28 cellular contexts compared by ENCODE assay signal in genomic region chr6:43647613-43648012, GRCh38. TPM values are rescaled to one million over a fixed set of nuclear protein-coding genes. Genes with fewer than 3 reads are reported as not detected.
"Had no signal": no experiment of that assay in that cellular context is flagged by ENCODE, and none has a peak within 500 bp of the region (broad histone marks: within the 10 kb centered on the region; RNA-seq: fewer than 3 reads in every experiment).

No MANE protein-coding gene starts in this region.

- H3K4me3 ChIP-seq: coronary artery, dorsolateral prefrontal cortex, esophagus muscularis mucosa, gastroesophageal sphincter, heart left ventricle, left lung, lower lobe of right lung, mucosa of descending colon had no signal

- ATAC-seq: effector memory CD8-positive, alpha-beta T cell; foreskin keratinocyte; gastroesophageal sphincter; heart left ventricle; left cardiac atrium; left lung; left ventricle myocardium superior; lower lobe of right lung; mucosa of descending colon; naive thymus-derived CD8-positive, alpha-beta T cell had no signal

- H3K36me3 Mint-ChIP-seq: naive B cell had no signal

- H3K4me3 Mint-ChIP-seq: effector memory CD8-positive, alpha-beta T cell; endodermal cell; mesothelial cell of epicardium; naive thymus-derived CD8-positive, alpha-beta T cell had no signal

- FAIRE-seq: colon, endometrium, frontal cortex, islet of Langerhans, keratinocyte had no signal

- H3K9me3 ChIP-seq: esophagus muscularis mucosa, gastroesophageal sphincter, heart left ventricle, left lung, lower lobe of right lung, mucosa of descending colon had no signal

- H3K4me1 ChIP-seq: foreskin keratinocyte had no signal

- H3K27ac ChIP-seq: coronary artery, dorsolateral prefrontal cortex, esophagus muscularis mucosa, foreskin keratinocyte, gastroesophageal sphincter, heart left ventricle, left lung, lower lobe of right lung had no signal

- H3K27ac Mint-ChIP-seq: effector memory CD8-positive, alpha-beta T cell; endodermal cell; mesothelial cell of epicardium had no signal

- DNase-seq: dermis blood vessel endothelial cell; dorsolateral prefrontal cortex; effector CD8-positive, alpha-beta T cell; effector memory CD8-positive, alpha-beta T cell; endodermal cell; foreskin keratinocyte; heart left ventricle; hippocampal formation; left cardiac atrium; left ventricle myocardium superior; lower lobe of right lung; mesenchymal stem cell; mucosa of descending colon; naive B cell; naive thymus-derived CD8-positive, alpha-beta T cell had no signal

- H3K27me3 Mint-ChIP-seq: effector memory CD8-positive, alpha-beta T cell; naive thymus-derived CD8-positive, alpha-beta T cell had no signal

- H3K27me3 ChIP-seq: dorsolateral prefrontal cortex, esophagus muscularis mucosa, foreskin keratinocyte, gastroesophageal sphincter, heart left ventricle, left lung had no signal

RNA-seq across cellular contexts. Expression of gene RSPH9, which starts 2.8 kb away (rescaled TPM):
- total RNA-seq: epithelial cell of proximal tubule; mesenteric fat pad; myocyte; naive thymus-derived CD8-positive, alpha-beta T cell had no signal
- polyA plus RNA-seq: keratinocyte had no signal
